ENCODE assay signal across 8 cellular contexts in genomic region chr17:76262732-76263344, GRCh38. TPM values are rescaled to one million over a fixed set of nuclear protein-coding genes. Genes with fewer than 3 reads are reported as not detected.
DNase-seq lines count a peak whose midpoint lies in the region; ATAC-seq and TF ChIP-seq lines count a peak whose summit lies in the region.

No MANE protein-coding gene starts in this region.

- WGBS in esophagus, 2 donors, result 35 to 39% methylated on average over 9 of the region's 9 CpGs

- peaks cover 38 to 61% of the 10 kb centered on the region in 2 donors for H3K4me1 Mint-ChIP-seq in stimulated activated naive B cell treated with anti-CD40 and anti-IgM and Interleukin-4, amounts not matched to agents 10 μg/mL and 1 μg/mL and 100 μg/mL, for 72 hours

- H3K9me3 Mint-ChIP-seq in stimulated activated naive B cell treated with anti-CD40 and anti-IgM and Interleukin-4, amounts not matched to agents 10 μg/mL and 1 μg/mL and 100 μg/mL, for 72 hours, result no peaks in the 10 kb centered on the region

- H3K36me3 Mint-ChIP-seq in stimulated activated naive B cell treated with anti-CD40 and anti-IgM and Interleukin-4, amounts not matched to agents 10 μg/mL and 1 μg/mL and 100 μg/mL, for 72 hours, result peaks cover 15 to 18% of the 10 kb centered on the region in 2 donors

- H3K27me3 ChIP-seq in esophagus (ENCODE audit: control insufficient read depth in 1 of 2, insufficient read depth in 2 of 2, low read length in 2 of 2), result no peaks in the 10 kb centered on the region

- no peaks in the 10 kb centered on the region for H3K9me3 ChIP-seq in esophagus (ENCODE audit: control insufficient read depth in 2 of 2, insufficient read depth in 1 of 2, low read depth in 1 of 2, low read length in 1 of 2)

- ATAC-seq in GM18907 (IDR thresholded peaks at IDR 0.05; ENCODE audit: unreplicated experiment), result peak; percentile 20
- ATAC-seq in stimulated activated naive B cell treated with anti-CD40 and anti-IgM and Interleukin-4, amounts not matched to agents 10 μg/mL and 1 μg/mL and 100 μg/mL, for 72 hours (replicated peaks), result peak; percentile 35 to 38
- ATAC-seq in HG03432 (IDR thresholded peaks at IDR 0.05; ENCODE audit: unreplicated experiment), result no peak
- ATAC-seq in GM21786 (IDR thresholded peaks at IDR 0.05; ENCODE audit: unreplicated experiment), result no peak

- H3K27ac ChIP-seq in 22Rv1 (peak overlapping the region; percentile 94), RWPE1 (peak overlapping the region; percentile 55), esophagus (ENCODE audit: low read depth in 2 of 2, low read length in 1 of 2) (peak overlapping the region; percentile 94 to 95)

- peaks cover 0 to 5% of the 10 kb centered on the region in 2 donors for H3K4me1 ChIP-seq in esophagus (ENCODE audit: control insufficient read depth in 2 of 2, insufficient read depth in 2 of 2, low read length in 1 of 2)

- H3K4me3 Mint-ChIP-seq in stimulated activated naive B cell treated with anti-CD40 and anti-IgM and Interleukin-4, amounts not matched to agents 10 μg/mL and 1 μg/mL and 100 μg/mL, for 72 hours, result peak overlapping the region; percentile 73 to 74

- CTCF ChIA-PET in RWPE1 (lab: Yijun Ruan, JAX), result interaction anchor here (0.5 to 1.2 kb wide), 3 partner anchors 8 to 36 kb away, joined by 4 to 5 read pairs (median 4); no protein-coding TSS in a partner anchor

- POLR2A ChIA-PET in RWPE1 (lab: Yijun Ruan, JAX; ENCODE audit: low non-redundant PET), result interaction anchor here (0.5 to 0.6 kb wide), 2 partner anchors 59 to 239 kb away, joined by 3 to 9 read pairs; no protein-coding TSS in a partner anchor

- no peaks in the 10 kb centered on the region for H3K27me3 Mint-ChIP-seq in stimulated activated naive B cell treated with anti-CD40 and anti-IgM and Interleukin-4, amounts not matched to agents 10 μg/mL and 1 μg/mL and 100 μg/mL, for 72 hours

- DNase-seq in RWPE1 (ENCODE audit: low spot score) (no peak), AG08395 (ENCODE audit: low spot score) (no peak)
- DNase-seq in stimulated activated naive B cell treated with anti-CD40 and anti-IgM and Interleukin-4, amounts not matched to agents 10 μg/mL and 1 μg/mL and 100 μg/mL, for 72 hours, result peak; percentile 67

- H3K27ac Mint-ChIP-seq in stimulated activated naive B cell treated with anti-CD40 and anti-IgM and Interleukin-4, amounts not matched to agents 10 μg/mL and 1 μg/mL and 100 μg/mL, for 72 hours, result peak overlapping the region; percentile 96

- no peak overlapping the region for H3K4me3 ChIP-seq in esophagus (ENCODE audit: low read depth in 1 of 2, low read length in 2 of 2)

- TF ChIP-seq CTCF in 22Rv1 (IDR thresholded peaks at IDR 0.05) (no peak), RWPE1 (conservative IDR thresholded peaks at IDR 0.05; ENCODE audit: low read depth) (no peak)

- no peaks in the 10 kb centered on the region for H3K36me3 ChIP-seq in esophagus (ENCODE audit: control insufficient read depth in 2 of 2, insufficient read depth in 2 of 2, low read length in 1 of 2)

RNA-seq across cellular contexts. Expression of gene UBALD2, which starts 2.3 kb away (rescaled TPM):
- 10 to 100 TPM; 35.4 to 49.7 TPM for polyA plus RNA-seq in esophagus

RNA-seq across cellular contexts. Expression of gene RNF157, which starts 22.5 kb away (rescaled TPM):
- polyA plus RNA-seq in esophagus, result under 1 TPM; 0.20 to 0.44 TPM

RNA-seq across cellular contexts. Expression of gene QRICH2, which starts 45.2 kb away (rescaled TPM):
- 1 to 10 TPM; 2.1 to 5.6 TPM for polyA plus RNA-seq in esophagus

Comparison
In these comparisons a context has a peak if more than half of its experiments do, and no peak if none do; other contexts are left out.
1. ATAC-seq: peak in GM18907 (single experiment) and stimulated activated naive B cell treated with anti-CD40 and anti-IgM and Interleukin-4, amounts not matched to agents 10 μg/mL and 1 μg/mL and 100 μg/mL, for 72 hours (2 of 2); none in HG03432 (single experiment) and GM21786 (single experiment).
2. Peak in every context shown above with its lines, with median percentiles within 50 percentile points of each other: H3K27ac ChIP-seq.